In genomic region chr1:205593532-205593931, GRCh38 we compare ENCODE assay signal across 12 cellular contexts. TPM values are rescaled to one million over a fixed set of nuclear protein-coding genes. Genes with fewer than 3 reads are reported as not detected.
DNase-seq lines count a peak whose midpoint lies in the region; ATAC-seq, FAIRE-seq and TF ChIP-seq lines count a peak whose summit lies in the region.
"Had no signal": no experiment of that assay in that cellular context is flagged by ENCODE, and none has a peak within 500 bp of the region (broad histone marks: within the 10 kb centered on the region; RNA-seq: fewer than 3 reads in every experiment).

No MANE protein-coding gene starts in this region.

- peaks cover 0 to 3% of the 10 kb centered on the region in 2 experiments; a peak in 2 of 4 replicates for H3K36me3 ChIP-seq in GM12878 (ENCODE audit: control insufficient read depth in 2 of 2, insufficient read depth in 2 of 2, low read length in 1 of 2)
- H3K36me3 ChIP-seq: esophagus squamous epithelium, vagina had no signal

- TF ChIP-seq CTCF in GM12878 (IDR thresholded peaks at IDR 0.05 in 2 of 3, conservative IDR thresholded peaks at IDR 0.05 in 1 of 3; ENCODE audit: control insufficient read depth in 2 of 3, extremely low read depth in 1 of 3, insufficient read depth in 1 of 3, low read depth in 3 of 3, low read length in 3 of 3) (no peak), H9 (conservative IDR thresholded peaks at IDR 0.05) (no peak), Calu3 (IDR thresholded peaks at IDR 0.05; ENCODE audit: unreplicated experiment) (no peak)

- intact Hi-C loops in GM12878 (cut with micrococcal nuclease; ENCODE audit: unreplicated experiment) (loop anchor here (5.0 kb wide), 2 partner anchors 66 to 384 kb away; no protein-coding TSS in a partner anchor), Calu3 (cut with micrococcal nuclease; ENCODE audit: unreplicated experiment) (loop anchor here (5.0 kb wide), 1 partner anchor 66 kb away; no protein-coding TSS in a partner anchor)

- ATAC-seq in stimulated activated naive CD8-positive, alpha-beta T cell treated with anti-CD3 and anti-CD28 coated beads, Interleukin-15, Interleukin-2, amounts not matched to agents 100 U/mL and 50 U/mL, for 24 hours: no peak
- ATAC-seq in HG03175 (IDR thresholded peaks at IDR 0.05; ENCODE audit: unreplicated experiment) (peak; percentile 31), GM12878 (peak; percentile 61)

- in situ Hi-C loops in GM12878 (cut with MboI) (loop anchor here (5.0 kb wide), 1 partner anchor 64 kb away; no protein-coding TSS in a partner anchor), ACHN (cut with HindIII; ENCODE audit: low pct_ligation_motif_present, low pct_unique_long_range_greater_than_20kb, low sequenced_read_pairs) (no loop called here)

- WGBS in GM12878 (ENCODE audit: insufficient coverage, insufficient replicate concordance, low lambda C conversion rate, missing lambda C conversion rate): 0% methylated on average over 4 of the region's 4 CpGs
- no CpG with 5 or more reads among the region's 4 CpGs for WGBS in H9 (ENCODE audit: extremely low coverage, insufficient read length, low lambda C conversion rate)

- H3K4me2 ChIP-seq in GM12878 (ENCODE audit: control insufficient read depth, insufficient read depth) (peak overlapping the region; percentile 96), H9 (ENCODE audit: insufficient read depth, insufficient read length, low read length) (no peak overlapping the region)

- no peak overlapping the region for H3K18ac ChIP-seq in H9 (ENCODE audit: insufficient read length, low read depth, low read length)

- no peak overlapping the region for H4K8ac ChIP-seq in H9 (replicated peaks; ENCODE audit: insufficient read length, low read depth, low read length)

- no peaks in the 10 kb centered on the region for H3K27me3 Mint-ChIP-seq in stimulated activated naive CD8-positive, alpha-beta T cell treated with anti-CD3 and anti-CD28 coated beads, Interleukin-15, Interleukin-2, amounts not matched to agents 100 ng/mL and 50 ng/mL, for 24 hours
- H3K27me3 Mint-ChIP-seq in H9 (ENCODE audit: low read depth) (peaks cover 9% of the 10 kb centered on the region), Calu3 (ENCODE audit: unreplicated experiment) (no peaks in the 10 kb centered on the region)

- no peak overlapping the region for H2BK5ac ChIP-seq in H9 (ENCODE audit: insufficient read length, low read length)

- no peak overlapping the region for H3K56ac ChIP-seq in H9 (ENCODE audit: insufficient read length, low read depth, low read length)

- peaks cover 52% of the 10 kb centered on the region for H3K4me1 Mint-ChIP-seq in stimulated activated naive CD8-positive, alpha-beta T cell treated with anti-CD3 and anti-CD28 coated beads, Interleukin-15, Interleukin-2, amounts not matched to agents 100 ng/mL and 50 ng/mL, for 24 hours (ENCODE audit: low read depth)
- peaks cover 7 to 10% of the 10 kb centered on the region in 2 experiments for H3K4me1 Mint-ChIP-seq in H9
- H3K4me1 Mint-ChIP-seq in Calu3 (ENCODE audit: low read depth, unreplicated experiment): peaks cover 41% of the 10 kb centered on the region

- H3K4ac ChIP-seq in H9 (ENCODE audit: low read depth, low read length): no peak overlapping the region

- H3K23ac ChIP-seq in H9 (ENCODE audit: insufficient read length, low read depth, low read length): no peak overlapping the region

- H3K4me3 Mint-ChIP-seq in stimulated activated naive CD8-positive, alpha-beta T cell treated with anti-CD3 and anti-CD28 coated beads, Interleukin-15, Interleukin-2, amounts not matched to agents 100 ng/mL and 50 ng/mL, for 24 hours: peak overlapping the region; percentile 60
- no peak overlapping the region for H3K4me3 Mint-ChIP-seq in H9
- H3K4me3 Mint-ChIP-seq in Calu3 (ENCODE audit: low read depth, unreplicated experiment): no peak overlapping the region

- no peaks in the 10 kb centered on the region for H3K9me3 Mint-ChIP-seq in stimulated activated naive CD8-positive, alpha-beta T cell treated with anti-CD3 and anti-CD28 coated beads, Interleukin-15, Interleukin-2, amounts not matched to agents 100 ng/mL and 50 ng/mL, for 24 hours
- H3K9me3 Mint-ChIP-seq in H9: no peaks in the 10 kb centered on the region; a peak in 1 of 5 replicates
- no peaks in the 10 kb centered on the region for H3K9me3 Mint-ChIP-seq in Calu3 (ENCODE audit: low read depth, unreplicated experiment)

- SMC1A ChIA-PET in GM12878 (lab: Charles Lee; ENCODE audit: uncharacterized antibody, unreplicated experiment): interaction anchor here (0.6 to 11.9 kb wide), 26 partner anchors 8 to 384 kb away, joined by 3 to 415 read pairs (median 7); partner anchors contain the start of gene ELK4

- no peak overlapping the region for H2BK20ac ChIP-seq in H9 (ENCODE audit: low read depth, low read length, poor library complexity, severe bottlenecking)

- H3K79me2 ChIP-seq in GM12878 (ENCODE audit: control insufficient read depth, insufficient read depth, low read length): peaks cover 7% of the 10 kb centered on the region
- no peaks in the 10 kb centered on the region for H3K79me2 ChIP-seq in H9 (ENCODE audit: insufficient read depth, low read length)

- H4K5ac ChIP-seq in H9 (ENCODE audit: insufficient read length, low read depth, low read length): no peak overlapping the region

- H4K20me1 ChIP-seq in GM12878 (ENCODE audit: control insufficient read depth, insufficient read depth) (no peaks in the 10 kb centered on the region), H9 (ENCODE audit: control insufficient read depth, insufficient read depth, insufficient read length) (no peaks in the 10 kb centered on the region)

- no peak overlapping the region for H3T11ph ChIP-seq in H9 (ENCODE audit: low read length)

- no peak overlapping the region for H3K14ac ChIP-seq in H9 (ENCODE audit: insufficient read depth, low read length)

- H3K79me1 ChIP-seq in H9 (ENCODE audit: insufficient read depth, low read depth, low read length, poor library complexity, severe bottlenecking): no peaks in the 10 kb centered on the region

- H2AFZ ChIP-seq in GM12878 (ENCODE audit: control insufficient read depth, low read depth, low read length): peak overlapping the region; percentile 29
- H2AFZ ChIP-seq in H9 (ENCODE audit: low read length): no peak overlapping the region

- no TSS peak for BruUV-seq in GM12878 (replicated peaks; lab: Mats Ljungman, UMichigan)
- BruUV-seq in Calu3 (replicated peaks; lab: Mats Ljungman, UMichigan): no TSS peak

- no peaks in the 10 kb centered on the region for H3K9me3 ChIP-seq in GM12878 (replicated peaks; ENCODE audit: control insufficient read depth, insufficient read depth, low read length)
- no peaks in the 10 kb centered on the region for H3K9me3 ChIP-seq in H9 (ENCODE audit: control insufficient read depth, low read depth, low read length)
- H3K9me3 ChIP-seq: esophagus squamous epithelium, vagina had no signal

- H3K27me3 ChIP-seq in GM12878 (replicated peaks in 1 of 2; ENCODE audit: control insufficient read depth in 2 of 2, insufficient read depth in 2 of 2, low read length in 1 of 2) (no peaks in the 10 kb centered on the region), H9 (ENCODE audit: insufficient read depth, low read length) (no peaks in the 10 kb centered on the region; the same call in 1 of the 2 replicates)
- H3K27me3 ChIP-seq: esophagus squamous epithelium, vagina had no signal

- TF ChIP-seq RAD21 in GM12878 (IDR thresholded peaks at IDR 0.05; ENCODE audit: insufficient read depth, low read depth, low read length): no peak

- no peak overlapping the region for H2AK5ac ChIP-seq in H9 (ENCODE audit: insufficient read length, low read length)

- H3K23me2 ChIP-seq in H9 (ENCODE audit: insufficient read length, low read depth, low read length, poor library complexity, severe bottlenecking): no peaks in the 10 kb centered on the region

- no peak overlapping the region for H2BK15ac ChIP-seq in H9 (ENCODE audit: low read depth, low read length)

- H3K4me1 ChIP-seq in GM12878 (ENCODE audit: control insufficient read depth, insufficient read depth, low read length): peaks cover 38% of the 10 kb centered on the region
- no peaks in the 10 kb centered on the region for H3K4me1 ChIP-seq in H9 (ENCODE audit: insufficient read depth, low read length)

- H3K9ac ChIP-seq in GM12878 (ENCODE audit: control insufficient read depth, insufficient read depth, low read length) (peak overlapping the region; percentile 43), H9 (ENCODE audit: extremely low read depth, insufficient read length, low read length) (no peak overlapping the region)

- POLR2A ChIA-PET in GM12878 (lab: Charles Lee): interaction anchor here (0.6 to 6.5 kb wide), 15 partner anchors 8 to 877 kb away, joined by 3 to 80 read pairs (median 4); partner anchors contain the start of genes ELK4, IKBKE and RAB29

- no peak overlapping the region for H2BK12ac ChIP-seq in H9 (ENCODE audit: insufficient read length, low read depth, low read length)

- no peak overlapping the region for H2BK120ac ChIP-seq in H9 (ENCODE audit: low read depth, low read length, poor library complexity, severe bottlenecking)

- CTCF ChIA-PET in GM12878 (lab: Yijun Ruan, JAX): interaction anchor here (0.8 to 12.3 kb wide), 17 partner anchors 13 to 384 kb away, joined by 3 to 575 read pairs (median 5); partner anchors contain the start of gene ELK4
- CTCF ChIA-PET in Calu3 (lab: Charles Lee): interaction anchor here (0.6 to 4.2 kb wide), 3 partner anchors 38 to 91 kb away, joined by 3 to 146 read pairs (median 14); partner anchors contain the start of gene ELK4

- peak overlapping the region; percentile 62 for H3K4me3 ChIP-seq in GM12878
- H3K4me3 ChIP-seq: esophagus squamous epithelium, vagina had no signal

- FAIRE-seq in GM12878 (lab: Jason Lieb, UNC): no peak
- FAIRE-seq: small intestine had no signal

- peak overlapping the region; percentile 79 for H3K27ac Mint-ChIP-seq in stimulated activated naive CD8-positive, alpha-beta T cell treated with anti-CD3 and anti-CD28 coated beads, Interleukin-15, Interleukin-2, amounts not matched to agents 100 ng/mL and 50 ng/mL, for 24 hours
- H3K27ac Mint-ChIP-seq in H9: no peak overlapping the region
- no peak overlapping the region for H3K27ac Mint-ChIP-seq in Calu3 (ENCODE audit: unreplicated experiment)

- no peak for TF ChIP-seq POLR2A in GM12878 (IDR thresholded peaks at IDR 0.05; ENCODE audit: low read depth, low read length)

- TF ChIP-seq EP300 in GM12878 (IDR thresholded peaks at IDR 0.05; ENCODE audit: borderline replicate concordance in 1 of 2, control insufficient read depth in 1 of 2, low read depth in 2 of 2, low read length in 2 of 2): no peak; a peak in 1 of 4 replicates

- H4K91ac ChIP-seq in H9 (ENCODE audit: insufficient read length, low read depth, low read length): no peak overlapping the region

- H3K27ac ChIP-seq in GM12878 (ENCODE audit: control insufficient read depth, insufficient read depth) (peak overlapping the region; percentile 71), H9 (ENCODE audit: insufficient read length, low read depth, low read length) (no peak overlapping the region)

- DNase-seq in stimulated activated naive CD8-positive, alpha-beta T cell treated with anti-CD3 and anti-CD28 coated beads, Interleukin-15, Interleukin-2, amounts not matched to agents 100 U/mL and 50 U/mL, for 24 hours: no peak
- DNase-seq in GM12878 (ENCODE audit: low read depth, low spot score) (peak; percentile 52), ACHN (no peak), NCI-H774 (lab: John Stamatoyannopoulos, UW) (no peak), H9 (no peak), Calu3 (no peak)
- DNase-seq: esophagus squamous epithelium, NCI-H1930, small intestine had no signal

- H3K36me3 Mint-ChIP-seq in stimulated activated naive CD8-positive, alpha-beta T cell treated with anti-CD3 and anti-CD28 coated beads, Interleukin-15, Interleukin-2, amounts not matched to agents 100 ng/mL and 50 ng/mL, for 24 hours (ENCODE audit: low read depth): peaks cover 19% of the 10 kb centered on the region
- H3K36me3 Mint-ChIP-seq in H9 (ENCODE audit: insufficient read depth in 1 of 3, low read depth in 3 of 3): peaks cover 3 to 9% (median 3%) of the 10 kb centered on the region in 3 experiments; a peak in 4 of 7 replicates
- peaks cover 54% of the 10 kb centered on the region for H3K36me3 Mint-ChIP-seq in Calu3 (ENCODE audit: insufficient read depth, unreplicated experiment)

- RAD21 ChIA-PET in GM12878 (lab: Charles Lee; ENCODE audit: unreplicated experiment): interaction anchor here (0.6 to 11.8 kb wide), 21 partner anchors 10 to 275 kb away, joined by 3 to 452 read pairs (median 8); partner anchors contain the start of genes ELK4 and NUCKS1

RNA-seq across cellular contexts. Expression of gene ELK4, which starts 38.3 kb away (rescaled TPM):
- total RNA-seq in GM12878 (2013; cell fraction: nucleolus; rRNA removed): 64.5 and 67.4 TPM in 2 replicates
- total RNA-seq in GM12878 (2014; rRNA removed) (20.1 and 22.5 TPM in 2 replicates), GM12878 (2014; rRNA removed; fragmentation: Illumina TruSeq; extraction: Trizol) (36.2 and 39.0 TPM in 2 replicates), GM12878 (2021) (70.7 and 71.5 TPM in 2 replicates), H9 (2021) (28.7 and 31.2 TPM in 2 replicates), Calu3 (2022) (110 and 122 TPM in 2 replicates)
- 12.2 TPM for polyA plus RNA-seq in GM12878 (2011; ENCODE audit: low read depth)
- polyA plus RNA-seq in GM12878 (2011; rRNA removed) (21.8 and 27.6 TPM in 2 replicates), GM12878 (2014; fragmentation: Illumina TruSeq; extraction: Trizol) (24.6 and 32.2 TPM in 2 replicates), GM12878 (2014; fragmentation: Nextera tagmentation; extraction: Ambion mirVana) (10 to 100 TPM in 1 of 2 experiments, 1 to 10 TPM in 1; 5.2 to 11.9 TPM), GM12878 (2014; rRNA removed) (13.6 and 16.8 TPM in 2 replicates), GM12878 (2016; fragmentation: Nextera tagmentation; extraction: Ambion mirVana) (1 to 10 TPM; 6.5 to 8.7 TPM)
- 8.6 and 10.9 TPM in 2 replicates for polyA plus RNA-seq in GM12878 (2011; cell fraction: cytosol; rRNA removed)
- polyA plus RNA-seq in GM12878 (2011; cell fraction: nucleus; rRNA removed): 14.3 and 15.4 TPM in 2 replicates
- 16.3 and 17.6 TPM in 2 replicates for polyA plus RNA-seq in GM12878 (2012)
- polyA minus RNA-seq in GM12878 (2011; rRNA and poly(A)+ RNA removed): 23.1 and 23.6 TPM in 2 replicates
- 14.8 and 18.2 TPM in 2 replicates for polyA minus RNA-seq in GM12878 (2011; cell fraction: cytosol; rRNA and poly(A)+ RNA removed)
- polyA minus RNA-seq in GM12878 (2011; cell fraction: nucleus; rRNA and poly(A)+ RNA removed): 5.7 and 11.3 TPM in 2 replicates
